21 cellular contexts compared by ENCODE assay signal in genomic region chr12:128474916-128475315, GRCh38.
DNase-seq lines count a peak whose midpoint lies in the region; FAIRE-seq and TF ChIP-seq lines count a peak whose summit lies in the region.
"Had no signal": no experiment of that assay in that cellular context is flagged by ENCODE, and none has a peak within 500 bp of the region (broad histone marks: within the 10 kb centered on the region; RNA-seq: fewer than 3 reads in every experiment).

No MANE protein-coding gene starts in this region.

- H3K4me2 ChIP-seq in H9 (ENCODE audit: insufficient read depth, insufficient read length, low read length) = no peak overlapping the region

- no peak overlapping the region for H2AFZ ChIP-seq in H9 (ENCODE audit: low read length)

- H3K4me1 ChIP-seq in H9 (ENCODE audit: insufficient read depth, low read length) = 0 out of 2 replicates have a peak, but pooled peaks cover 1% of the 10 kb centered on the region
- H3K4me1 ChIP-seq: BE2C, Caco-2 had no signal

- H3K9me3 Mint-ChIP-seq in H9 = peaks cover 8 to 9% of the 10 kb centered on the region in 2 experiments
- H3K9me3 Mint-ChIP-seq in type B pancreatic cell = no peaks in the 10 kb centered on the region

- no peak overlapping the region for H3T11ph ChIP-seq in H9 (ENCODE audit: low read length)

- H2AK5ac ChIP-seq in H9 (ENCODE audit: insufficient read length, low read length) = no peak overlapping the region

- H3K27ac Mint-ChIP-seq in H9 (no peak overlapping the region), type B pancreatic cell (no peak overlapping the region)
- H3K27ac Mint-ChIP-seq: CD4-positive, CD25-positive, alpha-beta regulatory T cell; IgD-negative memory B cell had no signal

- no peak overlapping the region for H3K18ac ChIP-seq in H9 (ENCODE audit: insufficient read length, low read depth, low read length)

- no peak overlapping the region for H3K9ac ChIP-seq in H9 (ENCODE audit: extremely low read depth, insufficient read length, low read length)

- H3K14ac ChIP-seq in H9 (ENCODE audit: insufficient read depth, low read length) = no peak overlapping the region

- H3K4me3 ChIP-seq in coronary artery = no peak overlapping the region

- H3K4ac ChIP-seq in H9 (ENCODE audit: low read depth, low read length) = no peak overlapping the region

- H4K8ac ChIP-seq in H9 (replicated peaks; ENCODE audit: insufficient read length, low read depth, low read length) = no peak overlapping the region

- no peaks in the 10 kb centered on the region for H3K79me1 ChIP-seq in H9 (ENCODE audit: insufficient read depth, low read depth, low read length, poor library complexity, severe bottlenecking)

- no peaks in the 10 kb centered on the region for H3K23me2 ChIP-seq in H9 (ENCODE audit: insufficient read length, low read depth, low read length, poor library complexity, severe bottlenecking)

- H3K56ac ChIP-seq in H9 (ENCODE audit: insufficient read length, low read depth, low read length) = no peak overlapping the region

- no peak overlapping the region for H4K91ac ChIP-seq in H9 (ENCODE audit: insufficient read length, low read depth, low read length)

- H3K4me3 Mint-ChIP-seq in H9 = no peak overlapping the region
- no peak overlapping the region for H3K4me3 Mint-ChIP-seq in type B pancreatic cell
- H3K4me3 Mint-ChIP-seq: CD4-positive, CD25-positive, alpha-beta regulatory T cell; CD8-positive, alpha-beta memory T cell; IgD-negative memory B cell had no signal

- no peaks in the 10 kb centered on the region for H3K27me3 ChIP-seq in H9 (ENCODE audit: insufficient read depth, low read length)
- H3K27me3 ChIP-seq: BE2C had no signal

- H4K5ac ChIP-seq in H9 (ENCODE audit: insufficient read length, low read depth, low read length) = no peak overlapping the region

- H2BK120ac ChIP-seq in H9 (ENCODE audit: low read depth, low read length, poor library complexity, severe bottlenecking) = no peak overlapping the region

- no peak overlapping the region for H2BK5ac ChIP-seq in H9 (ENCODE audit: insufficient read length, low read length)

- DNase-seq in H9 = peak; percentile 70
- peak; percentile 17 for DNase-seq in coronary artery (ENCODE audit: low spot score)
- DNase-seq in iPS-NIHi7 (ENCODE audit: extremely low spot score) = peak; percentile 17
- peak; percentile 15 for DNase-seq in type B pancreatic cell (ENCODE audit: extremely low spot score, unreplicated experiment)
- DNase-seq in HTR-8/SVneo (ENCODE audit: insufficient read length, low spot score) = no peak
- DNase-seq in dedifferentiated amniotic fluid mesenchymal stem cell (ENCODE audit: extremely low spot score) = no peak
- DNase-seq in GDM1 (lab: John Stamatoyannopoulos, UW) = no peak
- DNase-seq: ACHN; BE2C; C1 segment of cervical spinal cord; Caco-2; CD4-positive, CD25-positive, alpha-beta regulatory T cell; CD8-positive, alpha-beta memory T cell; GF-D8; GOT3; HCEC 1CT; KBM-7 had no signal

- H3K9me3 ChIP-seq in H9 (ENCODE audit: control insufficient read depth, low read depth, low read length) = no peaks in the 10 kb centered on the region
- H3K9me3 ChIP-seq: BE2C, Caco-2 had no signal

- H4K20me1 ChIP-seq in H9 (ENCODE audit: control insufficient read depth, insufficient read depth, insufficient read length) = no peaks in the 10 kb centered on the region

- H3K4me1 Mint-ChIP-seq in H9 (peaks cover 12 to 25% of the 10 kb centered on the region in 2 experiments), type B pancreatic cell (ENCODE audit: unreplicated experiment) (peaks cover 26% of the 10 kb centered on the region)
- H3K4me1 Mint-ChIP-seq: CD4-positive, CD25-positive, alpha-beta regulatory T cell; IgD-negative memory B cell had no signal

- H3K23ac ChIP-seq in H9 (ENCODE audit: insufficient read length, low read depth, low read length) = no peak overlapping the region

- FAIRE-seq in HTR-8/SVneo (lab: Jason Lieb, UNC) = no peak
- FAIRE-seq: A204.1, D721Med, HepG2 had no signal

- H2BK20ac ChIP-seq in H9 (ENCODE audit: low read depth, low read length, poor library complexity, severe bottlenecking) = no peak overlapping the region

- H3K27ac ChIP-seq in H9 (ENCODE audit: insufficient read length, low read depth, low read length) (no peak overlapping the region), coronary artery (no peak overlapping the region)

- TF ChIP-seq CTCF in H9 (conservative IDR thresholded peaks at IDR 0.05) (no peak), coronary artery (IDR thresholded peaks at IDR 0.05) (no peak), type B pancreatic cell (conservative IDR thresholded peaks at IDR 0.05) (no peak)

- H2BK12ac ChIP-seq in H9 (ENCODE audit: insufficient read length, low read depth, low read length) = no peak overlapping the region

- no peak overlapping the region for H2BK15ac ChIP-seq in H9 (ENCODE audit: low read depth, low read length)

- WGBS in H9 (ENCODE audit: extremely low coverage, insufficient read length, low lambda C conversion rate) = no CpG with 5 or more reads among the region's 10 CpGs

- H3K79me2 ChIP-seq in H9 (ENCODE audit: insufficient read depth, low read length) = no peaks in the 10 kb centered on the region

- peaks cover 0 to 9% (median 8%) of the 10 kb centered on the region in 3 experiments; a peak in 6 of 7 replicates for H3K36me3 Mint-ChIP-seq in H9 (ENCODE audit: insufficient read depth in 1 of 3, low read depth in 3 of 3)
- peaks cover 19% of the 10 kb centered on the region for H3K36me3 Mint-ChIP-seq in type B pancreatic cell
- H3K36me3 Mint-ChIP-seq: CD4-positive, CD25-positive, alpha-beta regulatory T cell had no signal

- H3K27me3 Mint-ChIP-seq in H9 (ENCODE audit: low read depth) (peaks cover 12% of the 10 kb centered on the region), type B pancreatic cell (peaks cover 17% of the 10 kb centered on the region)
- H3K27me3 Mint-ChIP-seq: IgD-negative memory B cell had no signal

Comparison
In these comparisons a context has a peak if more than half of its experiments do, and no peak if none do; other contexts are left out.
1. DNase-seq: peak in H9 (single experiment), coronary artery (single experiment), iPS-NIHi7 (single experiment) and type B pancreatic cell (single experiment); none in HTR-8/SVneo (single experiment), dedifferentiated amniotic fluid mesenchymal stem cell (single experiment) and GDM1 (single experiment).